In genomic region chr2:25677877-25678276, GRCh38 we compare ENCODE assay signal across 27 cellular contexts. TPM values are rescaled to one million over a fixed set of nuclear protein-coding genes. Genes with fewer than 3 reads are reported as not detected.
DNase-seq lines count a peak whose midpoint lies in the region; ATAC-seq, FAIRE-seq and TF ChIP-seq lines count a peak whose summit lies in the region.
"Had no signal": no experiment of that assay in that cellular context is flagged by ENCODE, and none has a peak within 500 bp of the region (broad histone marks: within the 10 kb centered on the region; RNA-seq: fewer than 3 reads in every experiment).

No MANE protein-coding gene starts in this region.

- TF ChIP-seq POLR2A in HepG2 (IDR thresholded peaks at IDR 0.05; ENCODE audit: insufficient read depth in 1 of 2, low read depth in 2 of 2, low read length in 2 of 2) (no peak), right lobe of liver (IDR thresholded peaks at IDR 0.05) (no peak)

- H3K79me2 ChIP-seq in HepG2 (ENCODE audit: insufficient read depth, low read length) = no peaks in the 10 kb centered on the region

- no peak for ATAC-seq in HepG2
- ATAC-seq in right lobe of liver = no peak
- no peak for ATAC-seq in HG03108 (IDR thresholded peaks at IDR 0.05; ENCODE audit: unreplicated experiment)
- ATAC-seq: GM12878 had no signal

- CTCF ChIA-PET in HepG2 (lab: Yijun Ruan, JAX; ENCODE audit: low intra/inter-chr PET ratio, low total read pairs) = no interaction called here

- BruUV-seq in HepG2 (replicated peaks; lab: Mats Ljungman, UMichigan) = no TSS peak

- H3K4me3 ChIP-seq in HepG2 (replicated peaks in 1 of 3; ENCODE audit: insufficient read depth in 1 of 3, low read depth in 2 of 3, low read length in 3 of 3) (no peak overlapping the region), right lobe of liver (no peak overlapping the region)
- H3K4me3 ChIP-seq: BLaER1 treated with 17β-estradiol and CSF1 and Interleukin-3, amounts not matched to agents 10 nM and 100 nM; GM12878; GM23248 had no signal

- no peaks in the 10 kb centered on the region for H4K20me1 ChIP-seq in HepG2 (ENCODE audit: insufficient read depth, low read length)
- H4K20me1 ChIP-seq: BLaER1 treated with 17β-estradiol and CSF1 and Interleukin-3, amounts not matched to agents 10 nM and 100 nM had no signal

- POLR2A ChIA-PET in HepG2 (lab: Yijun Ruan, JAX) = no interaction called here

- H2AFZ ChIP-seq in HepG2 (ENCODE audit: low read length) = no peak overlapping the region
- H2AFZ ChIP-seq: GM23248 had no signal

- no peak overlapping the region for H3K4me2 ChIP-seq in HepG2 (ENCODE audit: low read depth, low read length)
- H3K4me2 ChIP-seq: BLaER1 treated with 17β-estradiol and CSF1 and Interleukin-3, amounts not matched to agents 10 nM and 100 nM had no signal

- DNase-seq in HepG2 (ENCODE audit: low spot score) (no peak), right lobe of liver (no peak), astrocyte of the hippocampus (ENCODE audit: low read depth, low spot score) (peak; percentile 11), foreskin melanocyte (peak; percentile 64), Kasumi-1 (lab: John Stamatoyannopoulos, UW) (no peak), NCI-H2029 (lab: John Stamatoyannopoulos, UW) (no peak)
- DNase-seq in central memory CD4-positive, alpha-beta T cell = no peak
- DNase-seq: ACHN; AML-193; BE2C; CD4-positive, alpha-beta T cell; CD8-positive, alpha-beta memory T cell; DMS 273 treated with DMSO at 0.1 percent for 48 hours; DMS79; EL; GDM1; GM23248; H7; HCEC 1CT had no signal

- in situ Hi-C loops in HepG2 (cut with HindIII; ENCODE audit: extremely low pct_ligation_motif_present, low pct_unique_long_range_greater_than_20kb) = no loop called here

- H3K27ac ChIP-seq in HepG2 (ENCODE audit: extremely low read length, insufficient read depth, low read length) (no peak overlapping the region), right lobe of liver (no peak overlapping the region)
- H3K27ac ChIP-seq: 22Rv1; BLaER1 treated with 17β-estradiol and CSF1 and Interleukin-3, amounts not matched to agents 10 nM and 100 nM; GM23248 had no signal

- FAIRE-seq in HepG2 (lab: Jason Lieb, UNC) = no peak
- FAIRE-seq: A204.1, D721Med, GM12878, GM19239, H1 had no signal

- 58% methylated on average over 4 of the region's 4 CpGs for WGBS in HepG2 (ENCODE audit: low lambda C conversion rate)
- 79% methylated on average over 2 of the region's 4 CpGs for WGBS in right lobe of liver (ENCODE audit: insufficient coverage, low coverage, low lambda C conversion rate, missing lambda C conversion rate)

- TF ChIP-seq EP300 in HepG2 (IDR thresholded peaks at IDR 0.05; ENCODE audit: low read depth in 2 of 2, low read length in 2 of 2) (no peak), HepG2 (CRISPR knock-in tag; IDR thresholded peaks at IDR 0.05; ENCODE audit: borderline replicate concordance) (no peak)

- intact Hi-C loops in HepG2 (cut with micrococcal nuclease; ENCODE audit: unreplicated experiment) = no loop called here
- intact Hi-C loops in right lobe of liver (cut with DNase I) = no loop called here

- no peaks in the 10 kb centered on the region for H3K36me3 ChIP-seq in HepG2 (replicated peaks in 1 of 2; ENCODE audit: control insufficient read depth in 1 of 2, insufficient read depth in 2 of 2, low read length in 2 of 2)
- H3K36me3 ChIP-seq in right lobe of liver = no peaks in the 10 kb centered on the region
- H3K36me3 ChIP-seq: BLaER1 treated with 17β-estradiol and CSF1 and Interleukin-3, amounts not matched to agents 10 nM and 100 nM had no signal

- no peak for TF ChIP-seq RAD21 in HepG2 (CRISPR knock-in tag; IDR thresholded peaks at IDR 0.05)

- H3K9ac ChIP-seq in HepG2 (ENCODE audit: insufficient read depth, low read depth, low read length) = no peak overlapping the region
- H3K9ac ChIP-seq: BLaER1 treated with 17β-estradiol and CSF1 and Interleukin-3, amounts not matched to agents 10 nM and 100 nM; GM23248 had no signal

- H3K4me1 ChIP-seq in HepG2 (ENCODE audit: insufficient read depth, low read length) (peaks cover 5% of the 10 kb centered on the region), right lobe of liver (no peaks in the 10 kb centered on the region)
- H3K4me1 ChIP-seq: BE2C had no signal

- no peak for TF ChIP-seq CTCF in HepG2 (CRISPR knock-in tag; IDR thresholded peaks at IDR 0.05)
- no peak for TF ChIP-seq CTCF in right lobe of liver (IDR thresholded peaks at IDR 0.05)

- H3K9me3 ChIP-seq in HepG2 (ENCODE audit: low read length) (no peaks in the 10 kb centered on the region), right lobe of liver (no peaks in the 10 kb centered on the region)
- H3K9me3 ChIP-seq: BE2C; BLaER1 treated with 17β-estradiol and CSF1 and Interleukin-3, amounts not matched to agents 10 nM and 100 nM had no signal

- 0 out of 5 replicates have a peak, but pooled peaks cover 0 to 7% of the 10 kb centered on the region in 2 experiments for H3K27me3 ChIP-seq in HepG2 (ENCODE audit: control insufficient read depth in 1 of 2, insufficient read depth in 2 of 2, low read length in 2 of 2)
- H3K27me3 ChIP-seq in right lobe of liver = no peaks in the 10 kb centered on the region
- H3K27me3 ChIP-seq: BE2C; BLaER1 treated with 17β-estradiol and CSF1 and Interleukin-3, amounts not matched to agents 10 nM and 100 nM had no signal

TF ChIP-seq in HepG2, 621 proteins besides CTCF, POLR2A, EP300 and RAD21:
- TF ChIP-seq MAFK (conservative IDR thresholded peaks at IDR 0.05 in 1 of 2, IDR thresholded peaks at IDR 0.05 in 1 of 2; ENCODE audit: low read length in 2 of 2) = peak; percentile 76 to 80
- no peak for TF ChIP-seq U2AF2 (IDR thresholded peaks at IDR 0.05; ENCODE audit: low read depth, low read length)
- TF ChIP-seq MAFF (IDR thresholded peaks at IDR 0.05; ENCODE audit: low read depth, low read length) = peak; percentile 55; the same call in 1 of the 2 replicates
- TF ChIP-seq ZNF703 (CRISPR knock-in tag; IDR thresholded peaks at IDR 0.05; ENCODE audit: borderline replicate concordance) = no peak
- no peak for TF ChIP-seq EZH2 (conservative IDR thresholded peaks at IDR 0.05; ENCODE audit: low read depth, low read length)
- TF ChIP-seq SNAI1 (CRISPR knock-in tag; IDR thresholded peaks at IDR 0.05; ENCODE audit: borderline replicate concordance) = no peak
- no peak for TF ChIP-seq KLF6 (CRISPR knock-in tag; IDR thresholded peaks at IDR 0.05)
- no peak for TF ChIP-seq ZNF557 (CRISPR knock-in tag; IDR thresholded peaks at IDR 0.05)
- TF ChIP-seq LRRFIP1 (CRISPR knock-in tag; conservative IDR thresholded peaks at IDR 0.05) = no peak
- no peak for TF ChIP-seq PCBP1 (IDR thresholded peaks at IDR 0.05; ENCODE audit: borderline replicate concordance, low read depth, low read length)

RNA-seq across cellular contexts. Expression of gene DTNB, which starts 4.5 kb away (rescaled TPM):
- 13.7 and 14.4 TPM in 2 replicates for total RNA-seq in HepG2 (2016; rRNA removed; fragmentation: Illumina TruSeq; extraction: Trizol)
- 28.9 and 34.5 TPM in 2 replicates for total RNA-seq in HepG2 (2016; cell fraction: cytosol; rRNA removed; fragmentation: Illumina TruSeq; extraction: Trizol; ENCODE audit: low read depth)
- total RNA-seq in HepG2 (2016; cell fraction: insoluble cytoplasmic fraction; rRNA removed; fragmentation: Illumina TruSeq; extraction: Trizol) = 13.7 and 14.4 TPM in 2 replicates
- total RNA-seq in HepG2 (2016; cell fraction: membrane; rRNA removed; fragmentation: Illumina TruSeq; extraction: Trizol) = 30.4 and 34.2 TPM in 2 replicates
- 19.0 and 20.2 TPM in 2 replicates for total RNA-seq in HepG2 (2016; cell fraction: nucleus; rRNA removed; fragmentation: Illumina TruSeq; extraction: Trizol)
- 21.7 and 23.9 TPM in 2 replicates for polyA plus RNA-seq in HepG2 (2011; rRNA removed)
- 10.9 and 12.5 TPM in 2 replicates for polyA plus RNA-seq in HepG2 (2011; cell fraction: cytosol; rRNA removed)
- 20.1 and 22.6 TPM in 2 replicates for polyA plus RNA-seq in HepG2 (2011; cell fraction: nucleus; rRNA removed)
- 9.6 and 10.4 TPM in 2 replicates for polyA plus RNA-seq in HepG2 (2012)
- polyA plus RNA-seq in HepG2 (2016; cell fraction: cytosol; fragmentation: Illumina TruSeq; extraction: Trizol; ENCODE audit: low read depth) = 26.8 and 31.6 TPM in 2 replicates
- polyA plus RNA-seq in HepG2 (2016; cell fraction: insoluble cytoplasmic fraction; fragmentation: Illumina TruSeq; extraction: Trizol; ENCODE audit: low read depth) = 13.2 and 14.8 TPM in 2 replicates
- 33.3 and 36.1 TPM in 2 replicates for polyA plus RNA-seq in HepG2 (2016; cell fraction: membrane; fragmentation: Illumina TruSeq; extraction: Trizol; ENCODE audit: low read depth)
- polyA plus RNA-seq in HepG2 (2016; cell fraction: nucleus; fragmentation: Illumina TruSeq; extraction: Trizol; ENCODE audit: insufficient read depth, low read depth) = 18.4 and 20.4 TPM in 2 replicates
- 26.2 and 31.7 TPM in 2 replicates for polyA minus RNA-seq in HepG2 (2011; rRNA and poly(A)+ RNA removed; ENCODE audit: low replicate concordance)
- polyA minus RNA-seq in HepG2 (2011; cell fraction: cytosol; rRNA and poly(A)+ RNA removed) = 10.5 and 13.8 TPM in 2 replicates
- 41.6 and 48.1 TPM in 2 replicates for polyA minus RNA-seq in HepG2 (2011; cell fraction: nucleus; rRNA and poly(A)+ RNA removed)
- 10 to 100 TPM in 1 of 6 experiments, 1 to 10 TPM in 5; 7.0 to 10.3 (median 8.8) TPM for total RNA-seq in right lobe of liver

Comparison
In these comparisons a context has a peak if more than half of its experiments do, and no peak if none do; other contexts are left out.
1. DNase-seq: peak in astrocyte of the hippocampus (single experiment) and foreskin melanocyte (single experiment); none in HepG2 (single experiment), right lobe of liver (0 of 3), Kasumi-1 (0 of 2), central memory CD4-positive, alpha-beta T cell (single experiment) and NCI-H2029 (single experiment).